In genomic region chr20:61640171-61640570, GRCh38 we compare ENCODE assay signal across 16 cellular contexts.
DNase-seq lines count a peak whose midpoint lies in the region; ATAC-seq and TF ChIP-seq lines count a peak whose summit lies in the region.
"Had no signal": no experiment of that assay in that cellular context is flagged by ENCODE, and none has a peak within 500 bp of the region (broad histone marks: within the 10 kb centered on the region; RNA-seq: fewer than 3 reads in every experiment).

No MANE protein-coding gene starts in this region.

- H2AFZ ChIP-seq in fibroblast of lung (ENCODE audit: low read length) = no peak overlapping the region

- H3K4me3 ChIP-seq in fibroblast of lung (replicated peaks in 1 of 4; ENCODE audit: control extremely low read depth in 1 of 4, insufficient read depth in 1 of 4, low read depth in 3 of 4, low read length in 4 of 4) = no peak overlapping the region
- H3K4me3 ChIP-seq in retinal pigment epithelial cell (ENCODE audit: low read length) = no peak overlapping the region
- H3K4me3 ChIP-seq: breast epithelium, left lung, ovary, skin epidermis, thyroid gland had no signal

- DNase-seq in GM04503 (ENCODE audit: low read depth) (peak; percentile 44), RPMI7951 (ENCODE audit: low read depth) (peak; percentile 71), fibroblast of lung (ENCODE audit: low read depth in 2 of 2) (peak; percentile 21 to 83), retinal pigment epithelial cell (ENCODE audit: low read depth) (peak; percentile 23), NCI-H524 (lab: John Stamatoyannopoulos, UW) (no peak)
- DNase-seq in activated T-cell treated with anti-CD3 and anti-CD28 coated beads, Interleukin-2, amount 50 U/mL, for 4 hours = no peak
- DNase-seq: activated CD4-positive, alpha-beta T cell treated with anti-CD3 and anti-CD28 coated beads, Interleukin-2, amount 10 ng/mL, durations not matched to agents 7 days and 5 days; activated naive CD4-positive, alpha-beta T cell treated with anti-CD3 and anti-CD28 coated beads, Interleukin-2, amount 50 U/mL, for 16 hours; left lung; NCI-H1694; ovary; thyroid gland had no signal

- H3K4me3 Mint-ChIP-seq in activated T-cell treated with anti-CD3 and anti-CD28 coated beads, Interleukin-2, amount 50 U/mL, for 4 hours = no peak overlapping the region
- H3K4me3 Mint-ChIP-seq: activated CD4-positive, alpha-beta T cell treated with anti-CD3 and anti-CD28 coated beads, Interleukin-2, amount 10 ng/mL, durations not matched to agents 7 days and 5 days had no signal

- no peaks in the 10 kb centered on the region for H3K27me3 ChIP-seq in fibroblast of lung (ENCODE audit: control insufficient read depth, insufficient read depth, low read length)
- H3K27me3 ChIP-seq: ovary, thyroid gland had no signal

- H3K9me3 Mint-ChIP-seq in activated T-cell treated with anti-CD3 and anti-CD28 coated beads, Interleukin-2, amount 50 U/mL, for 4 hours = no peaks in the 10 kb centered on the region
- H3K9me3 Mint-ChIP-seq: activated CD4-positive, alpha-beta T cell treated with anti-CD3 and anti-CD28 coated beads, Interleukin-2, amount 10 ng/mL, durations not matched to agents 7 days and 5 days had no signal

- no peaks in the 10 kb centered on the region for H3K4me1 ChIP-seq in fibroblast of lung (ENCODE audit: control insufficient read depth, extremely low read depth, insufficient read depth, low read length)
- H3K4me1 ChIP-seq: breast epithelium, left lung, thyroid gland had no signal

- no peaks in the 10 kb centered on the region for H3K4me1 Mint-ChIP-seq in activated T-cell treated with anti-CD3 and anti-CD28 coated beads, Interleukin-2, amount 50 U/mL, for 4 hours (ENCODE audit: low read depth)
- H3K4me1 Mint-ChIP-seq: activated CD4-positive, alpha-beta T cell treated with anti-CD3 and anti-CD28 coated beads, Interleukin-2, amount 10 ng/mL, durations not matched to agents 7 days and 5 days had no signal

- H3K9ac ChIP-seq in fibroblast of lung (ENCODE audit: insufficient read depth, low read length) = no peak overlapping the region

- no peak overlapping the region for H3K27ac ChIP-seq in fibroblast of lung (ENCODE audit: insufficient read depth, low read length)
- H3K27ac ChIP-seq: breast epithelium, C4-2B, left lung, ovary, skin epidermis, thyroid gland had no signal

- H3K36me3 Mint-ChIP-seq in activated T-cell treated with anti-CD3 and anti-CD28 coated beads, Interleukin-2, amount 50 U/mL, for 4 hours (ENCODE audit: insufficient read depth) = no peaks in the 10 kb centered on the region

- H3K36me3 ChIP-seq in fibroblast of lung (ENCODE audit: control insufficient read depth, insufficient read depth, low read length) = no peaks in the 10 kb centered on the region
- H3K36me3 ChIP-seq: breast epithelium, left lung, ovary, thyroid gland had no signal

- no peak for ATAC-seq in SK-N-SH treated with all-trans-retinoic acid at 6 μM for 48 hours
- ATAC-seq in activated T-cell treated with anti-CD3 and anti-CD28 coated beads, Interleukin-2, amount 50 U/mL, for 4 hours = no peak
- ATAC-seq: left lung had no signal

- H3K79me2 ChIP-seq in fibroblast of lung (ENCODE audit: control insufficient read depth, insufficient read depth, low read length) = no peaks in the 10 kb centered on the region

- TF ChIP-seq CTCF in fibroblast of lung (conservative IDR thresholded peaks at IDR 0.05 in 1 of 2, IDR thresholded peaks at IDR 0.05 in 1 of 2; ENCODE audit: low read depth in 1 of 2, low read length in 2 of 2) = no peak
- no peak for TF ChIP-seq CTCF in retinal pigment epithelial cell (conservative IDR thresholded peaks at IDR 0.05; ENCODE audit: low read depth, low read length)

- H3K4me2 ChIP-seq in fibroblast of lung (ENCODE audit: extremely low read depth, insufficient read depth, low read length) = no peak overlapping the region

- H4K20me1 ChIP-seq in fibroblast of lung (ENCODE audit: control insufficient read depth, extremely low read depth, insufficient read depth, low read length) = no peaks in the 10 kb centered on the region

- peaks cover 3% of the 10 kb centered on the region for H3K27me3 Mint-ChIP-seq in activated T-cell treated with anti-CD3 and anti-CD28 coated beads, Interleukin-2, amount 50 U/mL, for 4 hours (ENCODE audit: low read depth)
- H3K27me3 Mint-ChIP-seq: activated CD4-positive, alpha-beta T cell treated with anti-CD3 and anti-CD28 coated beads, Interleukin-2, amount 10 ng/mL, durations not matched to agents 7 days and 5 days had no signal

- no peaks in the 10 kb centered on the region for H3K9me3 ChIP-seq in fibroblast of lung (ENCODE audit: control insufficient read depth, insufficient read depth, low read depth, low read length)
- H3K9me3 ChIP-seq: breast epithelium, ovary, thyroid gland had no signal

TF ChIP-seq in SK-N-SH treated with all-trans-retinoic acid at 6 μM for 48 hours, 23 proteins besides CTCF, POLR2A, EP300 and RAD21:
- TF ChIP-seq OSR1 (CRISPR knock-in tag; IDR thresholded peaks at IDR 0.05) = no peak
- no peak for TF ChIP-seq ARNTL (CRISPR knock-in tag; IDR thresholded peaks at IDR 0.05; ENCODE audit: borderline replicate concordance, low read depth)
TF ChIP-seq in SK-N-SH treated with all-trans-retinoic acid at 6 μM for 48 hours: peak in this region for 0.

Comparison
In these comparisons a context has a peak if more than half of its experiments do, and no peak if none do; other contexts are left out.
1. DNase-seq: peak in GM04503 (single experiment), RPMI7951 (single experiment), fibroblast of lung (2 of 2) and retinal pigment epithelial cell (single experiment); none in NCI-H524 (0 of 2) and activated T-cell treated with anti-CD3 and anti-CD28 coated beads, Interleukin-2, amount 50 U/mL, for 4 hours (single experiment).